Comparison of ENCODE assay signal across 11 cellular contexts in genomic region chr15:65827065-65827464, GRCh38. TPM values are rescaled to one million over a fixed set of nuclear protein-coding genes. Genes with fewer than 3 reads are reported as not detected.
DNase-seq lines count a peak whose midpoint lies in the region; ATAC-seq and TF ChIP-seq lines count a peak whose summit lies in the region.
"Had no signal": no experiment of that assay in that cellular context is flagged by ENCODE, and none has a peak within 500 bp of the region (broad histone marks: within the 10 kb centered on the region; RNA-seq: fewer than 3 reads in every experiment).

No MANE protein-coding gene starts in this region.

- H3K27ac Mint-ChIP-seq in CD4-positive, alpha-beta T cell: peak overlapping the region; percentile 95
- H3K27ac Mint-ChIP-seq in activated naive CD8-positive, alpha-beta T cell: peak overlapping the region; percentile 93

- no peak overlapping the region for H3K4me3 ChIP-seq in HEK293 (ENCODE audit: low read depth, low read length)
- H3K4me3 ChIP-seq in mucosa of descending colon: no peak overlapping the region
- H3K4me3 ChIP-seq: right lobe of liver had no signal

- no peak for TF ChIP-seq CTCF in CD4-positive, alpha-beta T cell (IDR thresholded peaks at IDR 0.05)
- TF ChIP-seq CTCF in HEK293 (tag by site-specific recombination; IDR thresholded peaks at IDR 0.05): no peak
- no peak for TF ChIP-seq CTCF in mucosa of descending colon (IDR thresholded peaks at IDR 0.05)

- ATAC-seq in CD4-positive, alpha-beta T cell (ENCODE audit: poor library complexity): no peak
- peak; percentile 37 for ATAC-seq in mucosa of descending colon
- no peak for ATAC-seq in HG02884 (IDR thresholded peaks at IDR 0.05; ENCODE audit: unreplicated experiment)
- ATAC-seq: effector memory CD8-positive, alpha-beta T cell had no signal

- H3K27me3 Mint-ChIP-seq in CD4-positive, alpha-beta T cell: no peaks in the 10 kb centered on the region
- H3K27me3 Mint-ChIP-seq in activated naive CD8-positive, alpha-beta T cell: no peaks in the 10 kb centered on the region
- H3K27me3 Mint-ChIP-seq: effector memory CD8-positive, alpha-beta T cell had no signal

- H3K27ac ChIP-seq in CD4-positive, alpha-beta T cell (ENCODE audit: low read depth, low read length): peak overlapping the region; percentile 80
- no peak overlapping the region for H3K27ac ChIP-seq in HEK293 (ENCODE audit: extremely low read depth, low read depth, low read length)
- H3K27ac ChIP-seq: right lobe of liver had no signal

- H3K36me3 Mint-ChIP-seq in CD4-positive, alpha-beta T cell (ENCODE audit: low read depth): no peaks in the 10 kb centered on the region
- H3K36me3 Mint-ChIP-seq in activated naive CD8-positive, alpha-beta T cell: no peaks in the 10 kb centered on the region

- H3K9me3 ChIP-seq in CD4-positive, alpha-beta T cell (ENCODE audit: control insufficient read depth, low read length): no peaks in the 10 kb centered on the region
- H3K9me3 ChIP-seq in HEK293 (ENCODE audit: control insufficient read depth, insufficient read depth, low read depth, low read length): no peaks in the 10 kb centered on the region
- no peaks in the 10 kb centered on the region for H3K9me3 ChIP-seq in mucosa of descending colon
- H3K9me3 ChIP-seq: right lobe of liver had no signal

- intact Hi-C loops in CD4-positive, alpha-beta T cell (cut with DNase I, micrococcal nuclease): loop anchor here in 1 of 2 experiments (5.0 kb wide), 1 partner anchor 70 kb away; no protein-coding TSS in a partner anchor
- intact Hi-C loops in mucosa of descending colon (cut with DNase I, micrococcal nuclease): no loop called here

- no peaks in the 10 kb centered on the region for H3K27me3 ChIP-seq in CD4-positive, alpha-beta T cell (ENCODE audit: control insufficient read depth, insufficient read depth, low read length)
- H3K27me3 ChIP-seq: right lobe of liver had no signal

- no peaks in the 10 kb centered on the region; the same call in 1 of the 2 replicates for H3K4me1 ChIP-seq in HEK293 (ENCODE audit: control insufficient read depth, insufficient read depth, low read length)
- H3K4me1 ChIP-seq in mucosa of descending colon (ENCODE audit: low read depth): peaks cover 11% of the 10 kb centered on the region

- H3K9me3 Mint-ChIP-seq in CD4-positive, alpha-beta T cell: no peaks in the 10 kb centered on the region
- H3K9me3 Mint-ChIP-seq in activated naive CD8-positive, alpha-beta T cell (ENCODE audit: low read depth): no peaks in the 10 kb centered on the region
- H3K9me3 Mint-ChIP-seq: effector memory CD8-positive, alpha-beta T cell had no signal

- DNase-seq in CD4-positive, alpha-beta T cell: no peak
- no peak for DNase-seq in mucosa of descending colon
- no peak for DNase-seq in NCI-H1694 treated with DMSO at 0.1 percent for 48 hours (lab: John Stamatoyannopoulos, UW)
- no peak for DNase-seq in NCI-H2196 (lab: John Stamatoyannopoulos, UW; ENCODE audit: unreplicated experiment)
- DNase-seq: effector memory CD8-positive, alpha-beta T cell; MV-4-11; NCI-H2171; right lobe of liver had no signal

- H3K36me3 ChIP-seq in HEK293 (ENCODE audit: control insufficient read depth in 2 of 2, insufficient read depth in 1 of 2, low read length in 2 of 2): no peaks in the 10 kb centered on the region
- H3K36me3 ChIP-seq in mucosa of descending colon (ENCODE audit: low read depth): no peaks in the 10 kb centered on the region
- H3K36me3 ChIP-seq: right lobe of liver had no signal

- POLR2A ChIA-PET in CD4-positive, alpha-beta T cell (lab: Charles Lee): interaction anchor here (0.7 to 5.6 kb wide), 4 partner anchors 8 to 93 kb away, joined by 3 to 39 read pairs (median 6); partner anchors contain the start of gene DENND4A
- POLR2A ChIA-PET in HEK293 (lab: Yijun Ruan, JAX): no interaction called here

- peak overlapping the region; percentile 83 for H3K4me3 Mint-ChIP-seq in CD4-positive, alpha-beta T cell
- peak overlapping the region; percentile 64 for H3K4me3 Mint-ChIP-seq in activated naive CD8-positive, alpha-beta T cell
- H3K4me3 Mint-ChIP-seq: effector memory CD8-positive, alpha-beta T cell had no signal

- H3K4me1 Mint-ChIP-seq in CD4-positive, alpha-beta T cell (ENCODE audit: low read depth): peaks cover 65% of the 10 kb centered on the region
- H3K4me1 Mint-ChIP-seq in activated naive CD8-positive, alpha-beta T cell (ENCODE audit: low read depth): peaks cover 55% of the 10 kb centered on the region

- CTCF ChIA-PET in CD4-positive, alpha-beta T cell (lab: Charles Lee): interaction anchor here (1.3 kb wide), 2 partner anchors 9 to 42 kb away, joined by 3 read pairs; partner anchors contain the start of gene RAB11A
- CTCF ChIA-PET in HEK293 (lab: Yijun Ruan, JAX): interaction anchor here (0.6 to 1.4 kb wide), 2 partner anchors 30 to 190 kb away, joined by 3 to 4 read pairs; no protein-coding TSS in a partner anchor

TF ChIP-seq in HEK293, 187 proteins besides CTCF, POLR2A, EP300 and RAD21:
- TF ChIP-seq GLIS1 (tag by site-specific recombination; IDR thresholded peaks at IDR 0.05): no peak
- TF ChIP-seq ZNF366 (tag by site-specific recombination; conservative IDR thresholded peaks at IDR 0.05): no peak
- TF ChIP-seq ZSCAN5A (tag by site-specific recombination; IDR thresholded peaks at IDR 0.05): no peak
- TF ChIP-seq ZSCAN23 (tag by site-specific recombination; IDR thresholded peaks at IDR 0.05): no peak
- TF ChIP-seq ZBTB48 (tag by site-specific recombination; IDR thresholded peaks at IDR 0.05): 0 out of 2 replicates have a peak, but pooled peaks have one; percentile 24

RNA-seq across cellular contexts. Expression of gene DENND4A, which starts 35.0 kb away (rescaled TPM):
- total RNA-seq in CD4-positive, alpha-beta T cell: 10 to 100 TPM; 64.1 to 69.6 TPM
- 10 to 100 TPM; 20.3 to 34.7 (median 20.7) TPM for total RNA-seq in mucosa of descending colon

RNA-seq across cellular contexts. Expression of gene RAB11A, which starts 42.2 kb away (rescaled TPM):
- 100 to 1,000 TPM in 1 of 2 experiments, 10 to 100 TPM in 1; 98.5 to 102 TPM for total RNA-seq in CD4-positive, alpha-beta T cell
- 100 to 1,000 TPM; 214 to 330 (median 320) TPM for total RNA-seq in mucosa of descending colon
